14 cellular contexts compared by ENCODE assay signal in the genomic region with DNA sequence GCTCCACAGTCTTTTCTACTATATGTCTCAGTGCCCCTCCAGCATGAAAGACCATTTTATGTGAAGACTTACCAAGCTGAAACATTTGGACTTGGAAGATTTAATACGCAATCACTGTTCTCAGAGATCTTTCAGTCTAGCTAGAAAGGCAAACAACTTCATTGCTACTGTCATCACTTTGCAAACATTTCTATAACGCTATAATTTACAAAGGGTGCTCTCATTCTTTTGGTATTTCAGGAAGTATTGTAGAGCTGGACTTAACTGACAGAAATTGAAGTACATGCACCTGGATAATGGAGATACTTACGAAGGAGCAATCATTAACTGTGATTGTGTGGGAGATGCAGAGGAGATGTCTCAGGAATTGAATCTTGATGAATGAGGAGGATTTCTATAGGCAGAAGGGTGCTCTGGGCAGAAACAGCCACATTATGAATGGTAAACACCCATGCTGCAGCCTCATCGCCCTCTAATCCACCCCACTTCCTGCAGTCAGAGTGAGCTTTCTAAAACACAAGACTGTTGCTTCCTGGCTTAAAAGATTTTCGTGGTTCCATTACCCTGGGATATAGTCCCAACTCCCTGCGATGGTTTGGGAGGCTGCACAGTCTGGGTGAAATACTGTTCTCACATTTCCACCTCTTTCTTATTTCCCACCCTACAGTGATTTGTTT.
"Had no signal": no experiment of that assay in that cellular context is flagged by ENCODE, and none has a peak within 500 bp of the region (broad histone marks: within the 10 kb centered on the region; RNA-seq: fewer than 3 reads in every experiment).

No MANE protein-coding gene starts in this region.

- H3K4me3 ChIP-seq: colonic mucosa, heart left ventricle, left ventricle myocardium inferior, pancreas had no signal

- FAIRE-seq: frontal cortex, pancreas had no signal

- DNase-seq: activated CD8-positive, alpha-beta memory T cell treated with anti-CD3 and anti-CD28 coated beads, Interleukin-2, amount 50 U/mL, for 4 hours; activated CD8-positive, alpha-beta T cell treated with anti-CD3 and anti-CD28 coated beads for 36 hours; activated T-cell treated with anti-CD3 and anti-CD28 coated beads, Interleukin-2, amount 50 U/mL, for 72 hours; colonic mucosa; effector CD4-positive, alpha-beta T cell; heart left ventricle; left ventricle myocardium inferior; mesenchymal stem cell; nephron progenitor cell; pancreas; stimulated activated CD4-positive, alpha-beta T cell treated with anti-CD3 and anti-CD28 coated beads, Interleukin-2, amount 100 ng/mL, for 48 hours; stimulated activated naive CD8-positive, alpha-beta T cell treated with anti-CD3 and anti-CD28 coated beads, Interleukin-15, Interleukin-2, amounts not matched to agents 100 U/mL and 50 U/mL, for 24 hours had no signal

- H3K27ac ChIP-seq: colonic mucosa, heart left ventricle, left ventricle myocardium inferior, pancreas, VCaP had no signal

- H3K4me1 ChIP-seq: colonic mucosa, heart left ventricle, left ventricle myocardium inferior, pancreas had no signal

- H3K9me3 ChIP-seq: colonic mucosa, heart left ventricle, pancreas had no signal

- ATAC-seq: activated CD8-positive, alpha-beta T cell treated with anti-CD3 and anti-CD28 coated beads for 36 hours; activated T-cell treated with anti-CD3 and anti-CD28 coated beads, Interleukin-2, amount 50 U/mL, for 72 hours; heart left ventricle; stimulated activated naive CD8-positive, alpha-beta T cell treated with anti-CD3 and anti-CD28 coated beads, Interleukin-15, Interleukin-2, amounts not matched to agents 100 U/mL and 50 U/mL, for 24 hours had no signal
